ENCODE assay signal across 20 cellular contexts in genomic region chr18:48914581-48915251, GRCh38. TPM values are rescaled to one million over a fixed set of nuclear protein-coding genes. Genes with fewer than 3 reads are reported as not detected.
A peak's percentile ranks its signal among the peaks of the same experiment; 100 is the strongest.
DNase-seq lines count a peak whose midpoint lies in the region; FAIRE-seq and TF ChIP-seq lines count a peak whose summit lies in the region.
"Had no signal": no experiment of that assay in that cellular context is flagged by ENCODE, and none has a peak within 500 bp of the region (broad histone marks: within the 10 kb centered on the region; RNA-seq: fewer than 3 reads in every experiment).

No MANE protein-coding gene starts in this region.

- H3K4me3 ChIP-seq in BLaER1 treated with 17β-estradiol and CSF1 and Interleukin-3, amounts not matched to agents 10 nM and 100 nM, result no peak overlapping the region
- H3K4me3 ChIP-seq in KMS-11 (IDR thresholded peaks at IDR 0.05; ENCODE audit: insufficient read depth, low read depth, low read length) (no peak overlapping the region), neuronal stem cell (ENCODE audit: low read length in 2 of 2) (no peak overlapping the region)
- H3K4me3 ChIP-seq: heart left ventricle had no signal

- no peaks in the 10 kb centered on the region for H3K9me3 Mint-ChIP-seq in glutamatergic neuron (ENCODE audit: unreplicated experiment)

- peak overlapping the region; percentile 56 for H3K27ac Mint-ChIP-seq in glutamatergic neuron (ENCODE audit: unreplicated experiment)
- H3K27ac Mint-ChIP-seq: activated naive CD8-positive, alpha-beta T cell; B cell had no signal

- H4K91ac ChIP-seq in neuronal stem cell (ENCODE audit: low read depth, low read length, poor library complexity), result no peak overlapping the region

- H3K27me3 ChIP-seq in BLaER1 treated with 17β-estradiol and CSF1 and Interleukin-3, amounts not matched to agents 10 nM and 100 nM, result no peaks in the 10 kb centered on the region
- H3K27me3 ChIP-seq in KMS-11 (ENCODE audit: insufficient read depth, low read depth), result no peaks in the 10 kb centered on the region
- H3K27me3 ChIP-seq in neuronal stem cell (ENCODE audit: control insufficient read depth in 3 of 3, insufficient read depth in 3 of 3, low read depth in 1 of 3, low read length in 3 of 3), result no peaks in the 10 kb centered on the region
- H3K27me3 ChIP-seq: heart left ventricle had no signal

- DNase-seq in glutamatergic neuron, result no peak
- DNase-seq in neuronal stem cell (ENCODE audit: low spot score), result no peak
- DNase-seq in cortex of kidney (lab: John Stamatoyannopoulos, UW), result no peak
- DNase-seq in RKO (ENCODE audit: low spot score), result no peak
- no peak for DNase-seq in superior temporal gyrus (ENCODE audit: extremely low spot score)
- DNase-seq in GM12891 (ENCODE audit: insufficient read length, low spot score), result no peak
- DNase-seq: activated CD4-positive, alpha-beta T cell treated with anti-CD3 and anti-CD28 coated beads, Interleukin-2, amount 50 U/mL, for 1 hour; activated T-cell treated with anti-CD3 and anti-CD28 coated beads for 4 hours; effector memory CD4-positive, alpha-beta T cell; GOT3; heart left ventricle; NCI-H2081; nucleus accumbens; small intestine had no signal

- peak overlapping the region in 8 of 11 experiments; percentile 6 to 79 (median 46); a peak in 11 of 22 replicates for H3K4me2 ChIP-seq in BLaER1 treated with 17β-estradiol and CSF1 and Interleukin-3, amounts not matched to agents 10 nM and 100 nM
- H3K4me2 ChIP-seq in KMS-11 (peak overlapping the region; percentile 92), neuronal stem cell (ENCODE audit: insufficient read depth, low read length, poor library complexity, severe bottlenecking) (no peak overlapping the region)

- peaks cover 21 to 58% (median 37%) of the 10 kb centered on the region in 10 experiments for H3K4me1 ChIP-seq in BLaER1 treated with 17β-estradiol and CSF1 and Interleukin-3, amounts not matched to agents 10 nM and 100 nM
- H3K4me1 ChIP-seq in KMS-11 (ENCODE audit: low read depth, poor library complexity, severe bottlenecking) (peaks cover 79% of the 10 kb centered on the region), neuronal stem cell (ENCODE audit: control insufficient read depth in 2 of 2, insufficient read depth in 1 of 2, low read depth in 1 of 2, low read length in 2 of 2) (peaks cover 0 to 6% of the 10 kb centered on the region in 2 donors)

- H3K4me3 Mint-ChIP-seq in glutamatergic neuron (ENCODE audit: unreplicated experiment), result peak overlapping the region; percentile 34
- H3K4me3 Mint-ChIP-seq: activated naive CD8-positive, alpha-beta T cell; B cell had no signal

- no peak overlapping the region for H4K8ac ChIP-seq in neuronal stem cell (ENCODE audit: low read depth, low read length)

- no peak overlapping the region for H3K23ac ChIP-seq in neuronal stem cell (ENCODE audit: low read depth, low read length, poor library complexity)

- no peak overlapping the region for H2BK12ac ChIP-seq in neuronal stem cell (ENCODE audit: low read length)

- peaks cover 23% of the 10 kb centered on the region for H3K4me1 Mint-ChIP-seq in glutamatergic neuron (ENCODE audit: low read depth, unreplicated experiment)

- H3K18ac ChIP-seq in neuronal stem cell (ENCODE audit: low read length), result peak overlapping the region; percentile 92

- FAIRE-seq in GM12891 (lab: Jason Lieb, UNC), result no peak
- FAIRE-seq: bronchial epithelial cell, D721Med, small intestine had no signal

- peaks cover 25% of the 10 kb centered on the region for H3K79me2 ChIP-seq in KMS-11 (ENCODE audit: insufficient read depth, low read depth)

- H3K9ac ChIP-seq in BLaER1 treated with 17β-estradiol and CSF1 and Interleukin-3, amounts not matched to agents 10 nM and 100 nM, result no peak overlapping the region
- peak overlapping the region; percentile 80 for H3K9ac ChIP-seq in KMS-11
- peak overlapping the region; percentile 3 for H3K9ac ChIP-seq in neuronal stem cell (ENCODE audit: low read depth, low read length, poor library complexity)

- H3K27me3 Mint-ChIP-seq in glutamatergic neuron (ENCODE audit: unreplicated experiment), result peaks cover 2% of the 10 kb centered on the region
- H3K27me3 Mint-ChIP-seq: activated naive CD8-positive, alpha-beta T cell; B cell had no signal

- H2AFZ ChIP-seq in KMS-11 (ENCODE audit: low read depth) (peak overlapping the region; percentile 50), neuronal stem cell (ENCODE audit: low read length) (peak overlapping the region; percentile 80)

- peaks cover under 1% of the 10 kb centered on the region for H3K79me1 ChIP-seq in neuronal stem cell (ENCODE audit: low read depth, low read length)

- no CpG with 5 or more reads among the region's 12 CpGs for WGBS in neuronal stem cell (ENCODE audit: extremely low coverage in 2 of 2, insufficient read length in 2 of 2, insufficient replicate concordance in 1 of 2), 2 donors

- TF ChIP-seq POLR2A in GM12891 (IDR thresholded peaks at IDR 0.05; ENCODE audit: low read depth, low read length), result no peak

- peaks cover 0 to 16% (median 0%) of the 10 kb centered on the region in 11 experiments; a peak in 4 of 22 replicates for H4K20me1 ChIP-seq in BLaER1 treated with 17β-estradiol and CSF1 and Interleukin-3, amounts not matched to agents 10 nM and 100 nM
- no peaks in the 10 kb centered on the region for H4K20me1 ChIP-seq in KMS-11 (ENCODE audit: insufficient read depth)

- no peak overlapping the region for H3K4ac ChIP-seq in neuronal stem cell (ENCODE audit: low read length)

- no peak overlapping the region for H2AK5ac ChIP-seq in neuronal stem cell (ENCODE audit: low read depth, low read length)

- no peak overlapping the region for H2BK120ac ChIP-seq in neuronal stem cell (ENCODE audit: low read depth, low read length)

- TF ChIP-seq CTCF in KMS-11 (conservative IDR thresholded peaks at IDR 0.05; ENCODE audit: low read depth, low read length) (0 out of 2 replicates have a peak, but pooled peaks have one; percentile 18), glutamatergic neuron (IDR thresholded peaks at IDR 0.05; ENCODE audit: partially characterized antibody, unreplicated experiment) (no peak)

- no peak overlapping the region for H2BK5ac ChIP-seq in neuronal stem cell (ENCODE audit: low read length)

- peak overlapping the region in 1 of 11 experiments; percentile 4; a peak in 2 of 22 replicates for H3K27ac ChIP-seq in BLaER1 treated with 17β-estradiol and CSF1 and Interleukin-3, amounts not matched to agents 10 nM and 100 nM
- peak overlapping the region; percentile 94 for H3K27ac ChIP-seq in KMS-11
- H3K27ac ChIP-seq in neuronal stem cell (replicated peaks; ENCODE audit: low read length), result no peak overlapping the region
- H3K27ac ChIP-seq: heart left ventricle had no signal

- no peak overlapping the region for H3K14ac ChIP-seq in neuronal stem cell (ENCODE audit: low read length)

- peaks cover 4% of the 10 kb centered on the region for H3K36me3 Mint-ChIP-seq in glutamatergic neuron (ENCODE audit: unreplicated experiment)
- H3K36me3 Mint-ChIP-seq: activated naive CD8-positive, alpha-beta T cell had no signal

- H3K9me3 ChIP-seq in BLaER1 treated with 17β-estradiol and CSF1 and Interleukin-3, amounts not matched to agents 10 nM and 100 nM (replicated peaks in 1 of 11), result no peaks in the 10 kb centered on the region
- H3K9me3 ChIP-seq in neuronal stem cell (replicated peaks in 1 of 2; ENCODE audit: control insufficient read depth in 2 of 2, insufficient read depth in 1 of 2, low read depth in 1 of 2, low read length in 2 of 2), result no peaks in the 10 kb centered on the region
- H3K9me3 ChIP-seq: heart left ventricle had no signal

- peaks cover 0 to 11% (median 4%) of the 10 kb centered on the region in 11 experiments; a peak in 5 of 22 replicates for H3K36me3 ChIP-seq in BLaER1 treated with 17β-estradiol and CSF1 and Interleukin-3, amounts not matched to agents 10 nM and 100 nM
- no peaks in the 10 kb centered on the region for H3K36me3 ChIP-seq in KMS-11 (ENCODE audit: insufficient read depth)
- H3K36me3 ChIP-seq in neuronal stem cell (replicated peaks in 1 of 2; ENCODE audit: control insufficient read depth in 2 of 2, insufficient read depth in 2 of 2, low read length in 2 of 2), result no peaks in the 10 kb centered on the region

- no peak overlapping the region for H2BK15ac ChIP-seq in neuronal stem cell (ENCODE audit: low read length)

TF ChIP-seq in GM12891, 5 proteins besides CTCF, POLR2A, EP300 and RAD21:
- TF ChIP-seq POLR2AphosphoS5 (IDR thresholded peaks at IDR 0.05; ENCODE audit: low read depth, low read length), result no peak
- no peak for TF ChIP-seq POU2F2 (IDR thresholded peaks at IDR 0.05; ENCODE audit: low read depth, low read length)
- TF ChIP-seq SPI1 (IDR thresholded peaks at IDR 0.05; ENCODE audit: low read depth, low read length), result no peak
- TF ChIP-seq PAX5 (IDR thresholded peaks at IDR 0.05; ENCODE audit: insufficient read depth, low read length, severe bottlenecking), result no peak

RNA-seq across cellular contexts. Expression of gene SMAD7, which starts 36.0 kb away (rescaled TPM):
- 10.8 TPM for total RNA-seq in glutamatergic neuron (ENCODE audit: unreplicated experiment)
- polyA plus RNA-seq in neuronal stem cell (2013, experiment 1 of 2), result 0.57 TPM
- 0.79 TPM for polyA plus RNA-seq in neuronal stem cell (2013, experiment 2 of 2)
- 4.7 TPM for polyA plus RNA-seq in GM12891 (2012; ENCODE audit: low read depth, missing spikeins)

Comparison
In these comparisons a context has a peak if more than half of its experiments do, and no peak if none do; other contexts are left out.
1. H3K9ac ChIP-seq: peak in KMS-11 (single experiment) and neuronal stem cell (single experiment); none in BLaER1 treated with 17β-estradiol and CSF1 and Interleukin-3, amounts not matched to agents 10 nM and 100 nM (0 of 11).